In genomic region chr17:19410875-19411291, GRCh38 we compare ENCODE assay signal across 1 cellular context.
TF ChIP-seq lines count a peak whose summit lies in the region.

Gene RNF112, plus strand, starts transcription at chr17:19411232. Its CDS starts 177 bp downstream, at chr17:19411409.

TF ChIP-seq in SK-N-SH, 30 proteins besides CTCF, POLR2A, EP300 and RAD21 (continued from another document):
- TF ChIP-seq, protein P1, sequence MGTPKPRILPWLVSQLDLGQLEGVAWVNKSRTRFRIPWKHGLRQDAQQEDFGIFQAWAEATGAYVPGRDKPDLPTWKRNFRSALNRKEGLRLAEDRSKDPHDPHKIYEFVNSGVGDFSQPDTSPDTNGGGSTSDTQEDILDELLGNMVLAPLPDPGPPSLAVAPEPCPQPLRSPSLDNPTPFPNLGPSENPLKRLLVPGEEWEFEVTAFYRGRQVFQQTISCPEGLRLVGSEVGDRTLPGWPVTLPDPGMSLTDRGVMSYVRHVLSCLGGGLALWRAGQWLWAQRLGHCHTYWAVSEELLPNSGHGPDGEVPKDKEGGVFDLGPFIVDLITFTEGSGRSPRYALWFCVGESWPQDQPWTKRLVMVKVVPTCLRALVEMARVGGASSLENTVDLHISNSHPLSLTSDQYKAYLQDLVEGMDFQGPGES (IDR thresholded peaks at IDR 0.05; ENCODE audit: low read depth, low read length), result no peak
- no peak for TF ChIP-seq TCF12 (IDR thresholded peaks at IDR 0.05)
TF ChIP-seq in SK-N-SH: peak in this region for 7.
